In genomic region chr1:203628185-203628996, GRCh38 we compare ENCODE assay signal across 8 cellular contexts. TPM values are rescaled to one million over a fixed set of nuclear protein-coding genes. Genes with fewer than 3 reads are reported as not detected.
DNase-seq lines count a peak whose midpoint lies in the region; ATAC-seq and TF ChIP-seq lines count a peak whose summit lies in the region.

No MANE protein-coding gene starts in this region.

- H3K9me3 ChIP-seq in Peyer's patch (no peaks in the 10 kb centered on the region), lung (ENCODE audit: control insufficient read depth in 2 of 2, insufficient read depth in 1 of 2, low read length in 1 of 2) (no peaks in the 10 kb centered on the region), tibial nerve (no peaks in the 10 kb centered on the region)

- 1 to 3% methylated on average over 18 to 19 of the region's 19 CpGs for WGBS in lung, 2 donors
- 5 to 7% methylated on average over 19 of the region's 19 CpGs for WGBS in tibial nerve, 2 donors

- peak in 1 of 2 donors; percentile 13 for TF ChIP-seq EP300 in tibial nerve (IDR thresholded peaks at IDR 0.05)

- H3K9me3 Mint-ChIP-seq in T-helper 1 cell treated with Interleukin-12 subunit alpha and Interleukin-12 subunit beta and Interleukin-4 antibody, amounts not matched to agents 30 μg/mL and 1 μg/mL, for 36 hours, result no peaks in the 10 kb centered on the region
- H3K9me3 Mint-ChIP-seq in dendritic cell treated with granulocyte-macrophage colony-stimulating factor and Interleukin-4, amounts not matched to agents 40 ng/mL and 50 ng/mL, for 4 days, result no peaks in the 10 kb centered on the region

- H3K27ac Mint-ChIP-seq in T-helper 1 cell treated with Interleukin-12 subunit alpha and Interleukin-12 subunit beta and Interleukin-4 antibody, amounts not matched to agents 30 μg/mL and 1 μg/mL, for 36 hours, result peak overlapping the region; percentile 96
- H3K27ac Mint-ChIP-seq in dendritic cell treated with granulocyte-macrophage colony-stimulating factor and Interleukin-4, amounts not matched to agents 40 ng/mL and 50 ng/mL, for 4 days, result peak overlapping the region; percentile 69

- peak overlapping the region; percentile 99 for H3K4me3 Mint-ChIP-seq in T-helper 1 cell treated with Interleukin-12 subunit alpha and Interleukin-12 subunit beta and Interleukin-4 antibody, amounts not matched to agents 30 μg/mL and 1 μg/mL, for 36 hours
- H3K4me3 Mint-ChIP-seq in dendritic cell treated with granulocyte-macrophage colony-stimulating factor and Interleukin-4, amounts not matched to agents 40 ng/mL and 50 ng/mL, for 4 days, result peak overlapping the region; percentile 87

- H3K36me3 Mint-ChIP-seq in T-helper 1 cell treated with Interleukin-12 subunit alpha and Interleukin-12 subunit beta and Interleukin-4 antibody, amounts not matched to agents 30 μg/mL and 1 μg/mL, for 36 hours (ENCODE audit: low read depth), result peaks cover 33% of the 10 kb centered on the region
- H3K36me3 Mint-ChIP-seq in dendritic cell treated with granulocyte-macrophage colony-stimulating factor and Interleukin-4, amounts not matched to agents 40 ng/mL and 50 ng/mL, for 4 days (ENCODE audit: low read depth), result peaks cover 13% of the 10 kb centered on the region

- H3K4me3 ChIP-seq in Peyer's patch, result peak overlapping the region; percentile 57 to 67 (median 63)
- H3K4me3 ChIP-seq in lung, result peak overlapping the region; percentile 57
- H3K4me3 ChIP-seq in tibial nerve, result peak overlapping the region; percentile 61 to 63 (median 62)

- peaks cover 59% of the 10 kb centered on the region for H3K4me1 Mint-ChIP-seq in T-helper 1 cell treated with Interleukin-12 subunit alpha and Interleukin-12 subunit beta and Interleukin-4 antibody, amounts not matched to agents 30 μg/mL and 1 μg/mL, for 36 hours (ENCODE audit: low read depth)
- H3K4me1 Mint-ChIP-seq in dendritic cell treated with granulocyte-macrophage colony-stimulating factor and Interleukin-4, amounts not matched to agents 40 ng/mL and 50 ng/mL, for 4 days (ENCODE audit: low read depth), result peaks cover 75% of the 10 kb centered on the region

- H3K27ac ChIP-seq in Peyer's patch, result peak overlapping the region; percentile 81 to 92 (median 84)
- H3K27ac ChIP-seq in lung (ENCODE audit: low read depth in 1 of 2, low read length in 1 of 2), result peak overlapping the region; percentile 80 to 96
- H3K27ac ChIP-seq in tibial nerve, result peak overlapping the region; percentile 62 to 89 (median 86)

- ATAC-seq in lung (ENCODE audit: insufficient read depth, low FRiP score) (no peak), HG03469 (IDR thresholded peaks at IDR 0.05; ENCODE audit: unreplicated experiment) (no peak), HG03108 (IDR thresholded peaks at IDR 0.05; ENCODE audit: unreplicated experiment) (no peak)

- intact Hi-C loops in dendritic cell treated with granulocyte-macrophage colony-stimulating factor and Interleukin-4, amounts not matched to agents 40 ng/mL and 50 ng/mL, for 4 days (cut with micrococcal nuclease), result no loop called here

- H3K36me3 ChIP-seq in Peyer's patch (no peaks in the 10 kb centered on the region), lung (ENCODE audit: control insufficient read depth in 2 of 2, insufficient read depth in 2 of 2, low read length in 2 of 2) (no peaks in the 10 kb centered on the region), tibial nerve (no peaks in the 10 kb centered on the region)

- H3K27me3 ChIP-seq in Peyer's patch, result no peaks in the 10 kb centered on the region
- H3K27me3 ChIP-seq in lung (ENCODE audit: control insufficient read depth, insufficient read depth), result no peaks in the 10 kb centered on the region
- no peaks in the 10 kb centered on the region for H3K27me3 ChIP-seq in tibial nerve

- peaks cover 0 to 46% (median 13%) of the 10 kb centered on the region in 4 donors for H3K4me1 ChIP-seq in Peyer's patch
- H3K4me1 ChIP-seq in lung (ENCODE audit: control insufficient read depth in 2 of 2, insufficient read depth in 2 of 2, low read length in 2 of 2), result peaks cover 16 to 20% of the 10 kb centered on the region in 2 donors
- peaks cover 0 to 50% (median 23%) of the 10 kb centered on the region in 4 donors for H3K4me1 ChIP-seq in tibial nerve

- TF ChIP-seq POLR2A in Peyer's patch (IDR thresholded peaks at IDR 0.05) (no peak), tibial nerve (IDR thresholded peaks at IDR 0.05) (no peak)

- TF ChIP-seq CTCF in Peyer's patch (IDR thresholded peaks at IDR 0.05), result peak in 2 of 6 experiments; percentile 6 to 13
- no peak for TF ChIP-seq CTCF in lung (IDR thresholded peaks at IDR 0.05; ENCODE audit: control extremely low read depth, extremely low read depth)
- TF ChIP-seq CTCF in tibial nerve (IDR thresholded peaks at IDR 0.05), result peak in 3 of 5 experiments; percentile 17 to 53 (median 35)

- no peak for DNase-seq in T-helper 1 cell
- peak; percentile 31 to 58 (median 57) for DNase-seq in Peyer's patch
- DNase-seq in lung (ENCODE audit: low spot score), result peak; percentile 58
- peak in 1 of 2 donors; percentile 31 for DNase-seq in tibial nerve (ENCODE audit: low spot score in 2 of 2)

- H3K27me3 Mint-ChIP-seq in T-helper 1 cell treated with Interleukin-12 subunit alpha and Interleukin-12 subunit beta and Interleukin-4 antibody, amounts not matched to agents 30 μg/mL and 1 μg/mL, for 36 hours (ENCODE audit: low read depth), result no peaks in the 10 kb centered on the region
- peaks cover 3% of the 10 kb centered on the region for H3K27me3 Mint-ChIP-seq in dendritic cell treated with granulocyte-macrophage colony-stimulating factor and Interleukin-4, amounts not matched to agents 40 ng/mL and 50 ng/mL, for 4 days

RNA-seq across cellular contexts. Expression of gene ATP2B4, which starts 1.8 kb away (rescaled TPM):
- total RNA-seq in Peyer's patch, result 10 to 100 TPM; 36.3 to 78.4 (median 59.7) TPM
- total RNA-seq in lung, result 100 to 1,000 TPM in 1 of 2 donors, 10 to 100 TPM in 1; 99.6 to 145 TPM
- 10 to 100 TPM; 35.9 to 53.1 TPM for polyA plus RNA-seq in lung
- total RNA-seq in tibial nerve, result 100 to 1,000 TPM in 1 of 4 donors, 10 to 100 TPM in 3; 78.6 to 135 (median 85.0) TPM

Comparison
In these comparisons a context has a peak if more than half of its experiments do, and no peak if none do; other contexts are left out.
1. DNase-seq: peak in Peyer's patch (3 of 3) and lung (single experiment); none in T-helper 1 cell (0 of 5).
2. Peak in every context shown above with its lines, with median percentiles within 50 percentile points of each other: H3K27ac ChIP-seq and H3K4me3 ChIP-seq.